Comparison of ENCODE assay signal across 2 cellular contexts in genomic region chr13:84088996-84089395, GRCh38.
TF ChIP-seq lines count a peak whose summit lies in the region.

No MANE protein-coding gene starts in this region.

TF ChIP-seq in HepG2, 621 proteins besides CTCF, POLR2A, EP300 and RAD21 (continued from another document):
- TF ChIP-seq ZGPAT (CRISPR knock-in tag; IDR thresholded peaks at IDR 0.05): no peak
TF ChIP-seq in HepG2: peak in this region for 2.

TF ChIP-seq in IMR-90, 13 proteins besides CTCF, POLR2A, EP300 and RAD21 (continued from another document):
- TF ChIP-seq ELK1 (IDR thresholded peaks at IDR 0.05; ENCODE audit: borderline replicate concordance, low read depth, low read length): no peak
